8 cellular contexts compared by ENCODE assay signal in genomic region chr10:48307584-48307983, GRCh38. TPM values are rescaled to one million over a fixed set of nuclear protein-coding genes. Genes with fewer than 3 reads are reported as not detected.
A peak's percentile ranks its signal among the peaks of the same experiment; 100 is the strongest.
DNase-seq lines count a peak whose midpoint lies in the region; ATAC-seq and TF ChIP-seq lines count a peak whose summit lies in the region.

No MANE protein-coding gene starts in this region.

- no peak for TF ChIP-seq CTCF in CD8-positive, alpha-beta T cell (IDR thresholded peaks at IDR 0.05)
- TF ChIP-seq CTCF in neutrophil (IDR thresholded peaks at IDR 0.05), result no peak

- ATAC-seq in CD8-positive, alpha-beta T cell, result no peak
- ATAC-seq in GM21825 (IDR thresholded peaks at IDR 0.05; ENCODE audit: unreplicated experiment) (no peak), GM19395 (IDR thresholded peaks at IDR 0.05; ENCODE audit: unreplicated experiment) (no peak)

- H3K27me3 Mint-ChIP-seq in CD8-positive, alpha-beta T cell (ENCODE audit: low read depth), result no peaks in the 10 kb centered on the region

- peak overlapping the region; percentile 87 for H3K4me3 Mint-ChIP-seq in CD8-positive, alpha-beta T cell

- no peak for DNase-seq in CD8-positive, alpha-beta T cell
- peak; percentile 34 for DNase-seq in NCI-H748 (lab: John Stamatoyannopoulos, UW; ENCODE audit: unreplicated experiment)
- DNase-seq in effector memory CD4-positive, alpha-beta T cell, result no peak
- no peak for DNase-seq in NCI-H345 treated with DMSO at 0.1 percent for 48 hours (lab: John Stamatoyannopoulos, UW; ENCODE audit: unreplicated experiment)
- no peak for DNase-seq in epidermal melanocyte (ENCODE audit: insufficient read length, low spot score)

- POLR2A ChIA-PET in CD8-positive, alpha-beta T cell (lab: Charles Lee), result no interaction called here

- no peaks in the 10 kb centered on the region for H3K9me3 ChIP-seq in CD8-positive, alpha-beta T cell (ENCODE audit: low read length)
- no peaks in the 10 kb centered on the region for H3K9me3 ChIP-seq in effector memory CD4-positive, alpha-beta T cell (ENCODE audit: control insufficient read depth, low read length)
- H3K9me3 ChIP-seq in neutrophil, result no peaks in the 10 kb centered on the region

- CTCF ChIA-PET in CD8-positive, alpha-beta T cell (lab: Charles Lee), result interaction anchor here (1.9 kb wide), 1 partner anchor 349 kb away, joined by 6 read pairs; no protein-coding TSS in a partner anchor

- no peaks in the 10 kb centered on the region for H3K36me3 ChIP-seq in CD8-positive, alpha-beta T cell (ENCODE audit: insufficient read depth, low read length)
- no peaks in the 10 kb centered on the region for H3K36me3 ChIP-seq in effector memory CD4-positive, alpha-beta T cell (ENCODE audit: control insufficient read depth, insufficient read depth, low read length)
- no peaks in the 10 kb centered on the region for H3K36me3 ChIP-seq in neutrophil

- H3K9me3 Mint-ChIP-seq in CD8-positive, alpha-beta T cell, result no peaks in the 10 kb centered on the region

- H3K4me3 ChIP-seq in CD8-positive, alpha-beta T cell (ENCODE audit: low read depth, low read length), result peak overlapping the region; percentile 77
- H3K4me3 ChIP-seq in effector memory CD4-positive, alpha-beta T cell (ENCODE audit: insufficient read depth, low read depth, low read length, poor library complexity, severe bottlenecking), result peak overlapping the region; percentile 77
- peak overlapping the region; percentile 65 to 74 for H3K4me3 ChIP-seq in neutrophil (ENCODE audit: low read depth in 1 of 2, low read length in 1 of 2)

- H3K27me3 ChIP-seq in CD8-positive, alpha-beta T cell (ENCODE audit: insufficient read depth, low read length), result no peaks in the 10 kb centered on the region
- no peaks in the 10 kb centered on the region for H3K27me3 ChIP-seq in effector memory CD4-positive, alpha-beta T cell (replicated peaks; ENCODE audit: control insufficient read depth, insufficient read depth, low read length, poor library complexity, severe bottlenecking)
- peaks cover 13% of the 10 kb centered on the region for H3K27me3 ChIP-seq in neutrophil

- intact Hi-C loops in CD8-positive, alpha-beta T cell (cut with DNase I, micrococcal nuclease), result loop anchor here (2.0 to 10.0 kb wide), 5 partner anchors 55 to 1231 kb away; partner anchors contain the start of genes ERCC6 (in 1 of the 2) and ZNF488 (in 1 of the 2)

- peaks cover 18% of the 10 kb centered on the region for H3K4me1 ChIP-seq in CD8-positive, alpha-beta T cell (ENCODE audit: insufficient read depth, low read length)
- H3K4me1 ChIP-seq in effector memory CD4-positive, alpha-beta T cell (ENCODE audit: control insufficient read depth, insufficient read depth, low read length, poor library complexity, severe bottlenecking), result peaks cover 7% of the 10 kb centered on the region
- H3K4me1 ChIP-seq in neutrophil (ENCODE audit: control insufficient read depth in 1 of 2, insufficient read depth in 1 of 2, low read depth in 1 of 2, low read length in 1 of 2), result peaks cover 11 to 14% of the 10 kb centered on the region in 2 experiments

- peaks cover 4% of the 10 kb centered on the region for H3K36me3 Mint-ChIP-seq in CD8-positive, alpha-beta T cell

- H3K27ac Mint-ChIP-seq in CD8-positive, alpha-beta T cell, result peak overlapping the region; percentile 83

- peak overlapping the region; percentile 75 for H3K27ac ChIP-seq in CD8-positive, alpha-beta T cell (ENCODE audit: low read depth, low read length)
- peak overlapping the region; percentile 81 for H3K27ac ChIP-seq in effector memory CD4-positive, alpha-beta T cell (ENCODE audit: insufficient read depth, low read length, poor library complexity, severe bottlenecking)
- H3K27ac ChIP-seq in neutrophil, result no peak overlapping the region

- peaks cover 38% of the 10 kb centered on the region for H3K4me1 Mint-ChIP-seq in CD8-positive, alpha-beta T cell (ENCODE audit: low read depth)

RNA-seq across cellular contexts. Expression of gene MAPK8, which starts 1.1 kb away (rescaled TPM):
- total RNA-seq in CD8-positive, alpha-beta T cell, result 10 to 100 TPM; 50.1 to 54.7 TPM

RNA-seq across cellular contexts. Expression of gene FRMPD2, which starts 33.1 kb away (rescaled TPM):
- total RNA-seq in CD8-positive, alpha-beta T cell, result not detected
